Comparison of ENCODE assay signal across 19 cellular contexts in genomic region chr12:103640831-103641230, GRCh38. TPM values are rescaled to one million over a fixed set of nuclear protein-coding genes. Genes with fewer than 3 reads are reported as not detected.
"Had no signal": no experiment of that assay in that cellular context is flagged by ENCODE, and none has a peak within 500 bp of the region (broad histone marks: within the 10 kb centered on the region; RNA-seq: fewer than 3 reads in every experiment).

No MANE protein-coding gene starts in this region.

- H3K27ac ChIP-seq: cardiac muscle cell, gastrocnemius medialis, heart left ventricle, right atrium auricular region, tibial nerve, vagina had no signal

- H3K4me1 ChIP-seq: gastrocnemius medialis, heart left ventricle, right atrium auricular region, tibial nerve, vagina had no signal

- H3K27me3 ChIP-seq: cardiac muscle cell, gastrocnemius medialis, heart left ventricle, right atrium auricular region, tibial nerve, vagina had no signal

- ATAC-seq: activated CD8-positive, alpha-beta T cell treated with anti-CD3 and anti-CD28 coated beads for 36 hours; gastrocnemius medialis; heart left ventricle had no signal

- H3K4me3 ChIP-seq: cardiac muscle cell, gastrocnemius medialis, heart left ventricle, lung, right atrium auricular region, tibial nerve, vagina had no signal

- H3K36me3 ChIP-seq: cardiac muscle cell, gastrocnemius medialis, heart left ventricle, right atrium auricular region, tibial nerve, vagina had no signal

- H3K9me3 ChIP-seq: gastrocnemius medialis, heart left ventricle, right atrium auricular region, tibial nerve, vagina had no signal

- DNase-seq: activated B cell treated with CpG ODN at 0.5 μM for 24 hours; activated CD4-positive, alpha-beta T cell treated with anti-CD3 and anti-CD28 coated beads for 48 hours; activated CD8-positive, alpha-beta memory T cell treated with anti-CD3 and anti-CD28 coated beads, Interleukin-2, amount 50 U/mL, for 4 hours; activated CD8-positive, alpha-beta T cell treated with anti-CD3 and anti-CD28 coated beads for 36 hours; activated effector memory CD4-positive, alpha-beta T cell treated with anti-CD3 and anti-CD28 coated beads, Interleukin-2, amount 50 U/mL, for 16 hours; activated T-cell treated with anti-CD3 and anti-CD28 coated beads, Interleukin-2, amount 50 U/mL, for 48 hours; erythroblast; gastrocnemius medialis; heart left ventricle; stimulated activated CD4-positive, alpha-beta T cell treated with anti-CD3 and anti-CD28 coated beads, Interleukin-2, amount 100 ng/mL, for 48 hours; stimulated activated naive B cell treated with anti-CD40 and anti-IgM and Interleukin-4, amounts not matched to agents 10 μg/mL and 1 μg/mL and 100 μg/mL, for 72 hours had no signal

RNA-seq across cellular contexts. Expression of gene STAB2, which starts 53.8 kb away (rescaled TPM):
- total RNA-seq: activated B cell treated with CpG ODN at 0.5 μM for 24 hours; activated CD8-positive, alpha-beta T cell treated with anti-CD3 and anti-CD28 coated beads for 36 hours; gastrocnemius medialis; mesothelial cell of epicardium; progenitor cell of endocrine pancreas had no signal
- polyA plus RNA-seq: cardiac muscle cell, heart left ventricle, neural cell had no signal
